Comparison of ENCODE assay signal across 1 cellular context in the genomic region with DNA sequence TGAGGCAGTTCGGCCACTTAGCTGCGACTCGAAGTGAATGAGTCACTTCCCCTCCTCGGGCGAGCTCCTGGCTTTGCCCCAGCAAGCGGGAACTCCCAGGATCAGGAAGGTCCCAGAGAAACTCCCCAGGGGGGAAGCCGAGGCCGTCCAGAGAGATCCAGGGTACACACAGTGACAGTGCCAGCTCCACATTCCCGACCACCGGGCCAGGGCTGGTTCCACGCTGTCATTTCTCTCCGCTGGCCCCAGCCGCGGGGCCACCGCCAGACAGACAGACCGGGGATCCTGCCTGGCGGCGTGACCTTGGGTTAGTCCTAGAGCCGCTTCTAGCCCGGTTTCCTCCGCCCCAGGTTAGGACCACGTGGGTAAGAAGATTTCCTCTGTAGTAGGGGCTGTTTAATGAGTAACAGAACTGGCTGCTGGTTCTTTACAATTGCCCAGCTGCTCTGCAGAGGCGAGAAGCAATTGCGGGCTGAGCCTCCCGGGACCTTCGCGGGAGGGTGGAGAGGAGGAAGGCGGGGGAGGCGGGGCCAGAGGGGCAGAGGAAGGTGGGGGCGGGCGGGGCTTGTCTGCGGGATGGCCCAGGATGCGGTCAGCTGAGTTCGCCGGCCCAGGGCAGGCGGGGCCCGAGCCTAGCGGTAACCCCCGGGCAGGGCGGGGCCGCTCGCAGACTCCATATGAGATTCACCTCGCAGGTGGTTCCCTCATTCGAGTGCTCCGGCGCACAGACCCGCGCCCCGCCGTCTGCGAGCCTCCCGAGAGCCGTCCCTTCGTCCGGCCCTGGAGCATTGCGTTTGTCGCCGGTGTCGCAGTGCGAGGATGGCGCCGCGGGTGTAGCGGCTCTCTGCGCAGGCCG.
A peak's percentile ranks its signal among the peaks of the same experiment; 100 is the strongest.
TF ChIP-seq lines count a peak whose summit lies in the region.

Gene UPP1, plus strand, starts transcription at position 707 of the 856 bp plus-strand sequence. CDS start 5,519 bp downstream, outside the sequence.

TF ChIP-seq in K562, 482 proteins besides CTCF, POLR2A, EP300 and RAD21 (continued from another document):
- TF ChIP-seq ZMIZ1 (IDR thresholded peaks at IDR 0.05; ENCODE audit: low read depth in 2 of 2, low read length in 2 of 2) (0 out of 4 replicates have a peak, but pooled peaks of 1 of the 2 experiments have one; percentile 22), ESRRA (IDR thresholded peaks at IDR 0.05; ENCODE audit: borderline replicate concordance, low read depth) (peak; percentile 93), KLF16 (IDR thresholded peaks at IDR 0.05) (0 out of 2 replicates have a peak, but pooled peaks have one; percentile 60), RAD51 (IDR thresholded peaks at IDR 0.05; ENCODE audit: borderline replicate concordance, low read depth) (peak; percentile 24; the same call in 1 of the 2 replicates), NCOA6 (IDR thresholded peaks at IDR 0.05) (no peak), EP400 (IDR thresholded peaks at IDR 0.05) (peak; percentile 55), ZBTB11 (CRISPR knock-in tag; IDR thresholded peaks at IDR 0.05) (peak in 1 of 3 experiments; percentile 26; a peak in 1 of 6 replicates), TAF7 (tag; IDR thresholded peaks at IDR 0.05) (no peak), CXXC5 (CRISPR knock-in tag; IDR thresholded peaks at IDR 0.05) (peak; percentile 35; the same call in 1 of the 2 replicates), NCOA1 (IDR thresholded peaks at IDR 0.05; ENCODE audit: low read depth) (0 out of 2 replicates have a peak, but pooled peaks have one; percentile 15), POLR2H (tag; IDR thresholded peaks at IDR 0.05; ENCODE audit: low read depth) (peak; percentile 82), SAP30 (IDR thresholded peaks at IDR 0.05; ENCODE audit: borderline replicate concordance, insufficient read depth, low read depth, low read length, poor library complexity, severe bottlenecking) (peak; percentile 12), RBFOX2 (IDR thresholded peaks at IDR 0.05; ENCODE audit: low read depth, low read length) (peak; percentile 73), SMARCA4 (IDR thresholded peaks at IDR 0.05) (peak; percentile 80), TRIM25 (IDR thresholded peaks at IDR 0.05; ENCODE audit: borderline replicate concordance) (no peak), HMGN3 (IDR thresholded peaks at IDR 0.05; ENCODE audit: borderline replicate concordance, extremely low read depth, insufficient read length, low read depth, low read length) (peak; percentile 24), EGR1 (conservative IDR thresholded peaks at IDR 0.05) (peak; percentile 41; the same call in 1 of the 2 replicates), NONO (IDR thresholded peaks at IDR 0.05; ENCODE audit: low read depth in 2 of 2, low read length in 1 of 2) (0 out of 4 replicates have a peak, but pooled peaks of 1 of the 2 experiments have one; percentile 17), ZNF134 (CRISPR knock-in tag; conservative IDR thresholded peaks at IDR 0.05) (no peak), ETV5 (CRISPR knock-in tag; IDR thresholded peaks at IDR 0.05; ENCODE audit: low read depth) (peak; percentile 90), ARID1B (IDR thresholded peaks at IDR 0.05) (peak; percentile 78), MTA3 (IDR thresholded peaks at IDR 0.05; ENCODE audit: borderline replicate concordance) (no peak; the same call in 1 of the 2 replicates), CREM (IDR thresholded peaks at IDR 0.05; ENCODE audit: low read depth) (no peak; the same call in 1 of the 2 replicates), NFE2 (IDR thresholded peaks at IDR 0.05; ENCODE audit: low read depth) (peak; percentile 29; the same call in 1 of the 2 replicates), PHB2 (IDR thresholded peaks at IDR 0.05; ENCODE audit: low read depth) (no peak), ZNF175 (CRISPR knock-in tag; IDR thresholded peaks at IDR 0.05; ENCODE audit: low read depth) (0 out of 2 replicates have a peak, but pooled peaks have one; percentile 27), CHD1 (IDR thresholded peaks at IDR 0.05; ENCODE audit: low read length) (no peak), TRIM24 (IDR thresholded peaks at IDR 0.05) (peak in 1 of 2 experiments; percentile 3; a peak in 1 of 4 replicates), SMARCE1 (IDR thresholded peaks at IDR 0.05) (peak; percentile 85), HMGXB4 (CRISPR knock-in tag; IDR thresholded peaks at IDR 0.05) (no peak), POLR2AphosphoS5 (IDR thresholded peaks at IDR 0.05; ENCODE audit: control insufficient read depth, insufficient read depth, low read depth, low read length) (peak; percentile 50; the same call in 1 of the 2 replicates), LEF1 (IDR thresholded peaks at IDR 0.05) (peak; percentile 62; the same call in 1 of the 2 replicates)
- TF ChIP-seq, protein P1, sequence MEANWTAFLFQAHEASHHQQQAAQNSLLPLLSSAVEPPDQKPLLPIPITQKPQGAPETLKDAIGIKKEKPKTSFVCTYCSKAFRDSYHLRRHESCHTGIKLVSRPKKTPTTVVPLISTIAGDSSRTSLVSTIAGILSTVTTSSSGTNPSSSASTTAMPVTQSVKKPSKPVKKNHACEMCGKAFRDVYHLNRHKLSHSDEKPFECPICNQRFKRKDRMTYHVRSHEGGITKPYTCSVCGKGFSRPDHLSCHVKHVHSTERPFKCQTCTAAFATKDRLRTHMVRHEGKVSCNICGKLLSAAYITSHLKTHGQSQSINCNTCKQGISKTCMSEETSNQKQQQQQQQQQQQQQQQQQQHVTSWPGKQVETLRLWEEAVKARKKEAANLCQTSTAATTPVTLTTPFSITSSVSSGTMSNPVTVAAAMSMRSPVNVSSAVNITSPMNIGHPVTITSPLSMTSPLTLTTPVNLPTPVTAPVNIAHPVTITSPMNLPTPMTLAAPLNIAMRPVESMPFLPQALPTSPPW (CRISPR knock-in tag; IDR thresholded peaks at IDR 0.05): peak; percentile 97
- TF ChIP-seq, protein P2, sequence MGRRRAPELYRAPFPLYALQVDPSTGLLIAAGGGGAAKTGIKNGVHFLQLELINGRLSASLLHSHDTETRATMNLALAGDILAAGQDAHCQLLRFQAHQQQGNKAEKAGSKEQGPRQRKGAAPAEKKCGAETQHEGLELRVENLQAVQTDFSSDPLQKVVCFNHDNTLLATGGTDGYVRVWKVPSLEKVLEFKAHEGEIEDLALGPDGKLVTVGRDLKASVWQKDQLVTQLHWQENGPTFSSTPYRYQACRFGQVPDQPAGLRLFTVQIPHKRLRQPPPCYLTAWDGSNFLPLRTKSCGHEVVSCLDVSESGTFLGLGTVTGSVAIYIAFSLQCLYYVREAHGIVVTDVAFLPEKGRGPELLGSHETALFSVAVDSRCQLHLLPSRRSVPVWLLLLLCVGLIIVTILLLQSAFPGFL (CRISPR knock-in tag; IDR thresholded peaks at IDR 0.05): 0 out of 2 replicates have a peak, but pooled peaks have one; percentile 80
- TF ChIP-seq, protein P3, sequence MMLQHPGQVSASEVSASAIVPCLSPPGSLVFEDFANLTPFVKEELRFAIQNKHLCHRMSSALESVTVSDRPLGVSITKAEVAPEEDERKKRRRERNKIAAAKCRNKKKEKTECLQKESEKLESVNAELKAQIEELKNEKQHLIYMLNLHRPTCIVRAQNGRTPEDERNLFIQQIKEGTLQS (IDR thresholded peaks at IDR 0.05): peak; percentile 87
- TF ChIP-seq, protein P3 (CRISPR knock-in tag; conservative IDR thresholded peaks at IDR 0.05): no peak
- TF ChIP-seq, protein P4, sequence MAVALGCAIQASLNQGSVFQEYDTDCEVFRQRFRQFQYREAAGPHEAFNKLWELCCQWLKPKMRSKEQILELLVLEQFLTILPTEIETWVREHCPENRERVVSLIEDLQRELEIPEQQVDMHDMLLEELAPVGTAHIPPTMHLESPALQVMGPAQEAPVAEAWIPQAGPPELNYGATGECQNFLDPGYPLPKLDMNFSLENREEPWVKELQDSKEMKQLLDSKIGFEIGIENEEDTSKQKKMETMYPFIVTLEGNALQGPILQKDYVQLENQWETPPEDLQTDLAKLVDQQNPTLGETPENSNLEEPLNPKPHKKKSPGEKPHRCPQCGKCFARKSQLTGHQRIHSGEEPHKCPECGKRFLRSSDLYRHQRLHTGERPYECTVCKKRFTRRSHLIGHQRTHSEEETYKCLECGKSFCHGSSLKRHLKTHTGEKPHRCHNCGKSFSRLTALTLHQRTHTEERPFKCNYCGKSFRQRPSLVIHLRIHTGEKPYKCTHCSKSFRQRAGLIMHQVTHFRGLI (CRISPR knock-in tag; IDR thresholded peaks at IDR 0.05): no peak
- TF ChIP-seq, protein P5, sequence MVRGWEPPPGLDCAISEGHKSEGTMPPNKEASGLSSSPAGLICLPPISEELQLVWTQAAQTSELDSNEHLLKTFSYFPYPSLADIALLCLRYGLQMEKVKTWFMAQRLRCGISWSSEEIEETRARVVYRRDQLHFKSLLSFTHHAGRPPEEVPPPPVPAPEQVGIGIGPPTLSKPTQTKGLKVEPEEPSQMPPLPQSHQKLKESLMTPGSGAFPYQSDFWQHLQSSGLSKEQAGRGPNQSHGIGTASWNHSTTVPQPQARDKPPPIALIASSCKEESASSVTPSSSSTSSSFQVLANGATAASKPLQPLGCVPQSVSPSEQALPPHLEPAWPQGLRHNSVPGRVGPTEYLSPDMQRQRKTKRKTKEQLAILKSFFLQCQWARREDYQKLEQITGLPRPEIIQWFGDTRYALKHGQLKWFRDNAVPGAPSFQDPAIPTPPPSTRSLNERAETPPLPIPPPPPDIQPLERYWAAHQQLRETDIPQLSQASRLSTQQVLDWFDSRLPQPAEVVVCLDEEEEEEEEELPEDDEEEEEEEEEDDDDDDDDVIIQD (CRISPR knock-in tag; IDR thresholded peaks at IDR 0.05): no peak
